In genomic region chr9:134443169-134444039, GRCh38 we compare ENCODE assay signal across 1 cellular context.
TF ChIP-seq lines count a peak whose summit lies in the region.

No MANE protein-coding gene starts in this region.

TF ChIP-seq in HepG2, 621 proteins besides CTCF, POLR2A, EP300 and RAD21 (continued from another document and continues in another):
- TF ChIP-seq KIAA2018 (CRISPR knock-in tag; IDR thresholded peaks at IDR 0.05; ENCODE audit: borderline replicate concordance) (0 out of 2 replicates have a peak, but pooled peaks have one; percentile 44), ZNF816 (CRISPR knock-in tag; IDR thresholded peaks at IDR 0.05; ENCODE audit: borderline replicate concordance) (no peak), HCFC1 (IDR thresholded peaks at IDR 0.05; ENCODE audit: low read depth, low read length) (no peak), LBX2 (CRISPR knock-in tag; IDR thresholded peaks at IDR 0.05; ENCODE audit: borderline replicate concordance) (no peak), CBX5 (CRISPR knock-in tag; IDR thresholded peaks at IDR 0.05; ENCODE audit: borderline replicate concordance) (peak; percentile 66; the same call in 1 of the 2 replicates), KDM3A (CRISPR knock-in tag; IDR thresholded peaks at IDR 0.05; ENCODE audit: low read depth) (peak; percentile 84; the same call in 1 of the 2 replicates), IRF2 (CRISPR knock-in tag; IDR thresholded peaks at IDR 0.05) (peak; percentile 59; the same call in 1 of the 2 replicates), ZNF253 (CRISPR knock-in tag; IDR thresholded peaks at IDR 0.05; ENCODE audit: borderline replicate concordance) (no peak), NBN (conservative IDR thresholded peaks at IDR 0.05) (no peak), HMGXB3 (CRISPR knock-in tag; IDR thresholded peaks at IDR 0.05; ENCODE audit: borderline replicate concordance) (peak; percentile 37; the same call in 1 of the 2 replicates), ZHX1 (CRISPR knock-in tag; IDR thresholded peaks at IDR 0.05; ENCODE audit: low read depth) (no peak), MAZ (IDR thresholded peaks at IDR 0.05; ENCODE audit: borderline replicate concordance, low read depth, low read length) (peak; percentile 55; the same call in 1 of the 2 replicates), MAZ (CRISPR knock-in tag; IDR thresholded peaks at IDR 0.05; ENCODE audit: low read depth) (no peak; the same call in 1 of the 2 replicates), HNRNPL (IDR thresholded peaks at IDR 0.05; ENCODE audit: low read depth, low read length) (peak; percentile 78; the same call in 1 of the 2 replicates), SAP130 (CRISPR knock-in tag; IDR thresholded peaks at IDR 0.05; ENCODE audit: low read depth) (0 out of 2 replicates have a peak, but pooled peaks have one; percentile 44), ZFP36 (IDR thresholded peaks at IDR 0.05; ENCODE audit: borderline replicate concordance, low read depth, low read length, partially characterized antibody) (no peak), ATRX (CRISPR knock-in tag; IDR thresholded peaks at IDR 0.05; ENCODE audit: borderline replicate concordance) (no peak), MEF2D (CRISPR knock-in tag; IDR thresholded peaks at IDR 0.05) (no peak), ZNF121 (CRISPR knock-in tag; IDR thresholded peaks at IDR 0.05) (peak; percentile 20; the same call in 1 of the 2 replicates), KDM5A (IDR thresholded peaks at IDR 0.05; ENCODE audit: borderline replicate concordance, low read length) (no peak), GLI4 (CRISPR knock-in tag; IDR thresholded peaks at IDR 0.05; ENCODE audit: borderline replicate concordance) (peak; percentile 79), TFDP2 (CRISPR knock-in tag; IDR thresholded peaks at IDR 0.05) (peak; percentile 64), ZNF18 (CRISPR knock-in tag; IDR thresholded peaks at IDR 0.05; ENCODE audit: insufficient replicate concordance) (no peak), ATF7-NPFF (CRISPR knock-in tag; IDR thresholded peaks at IDR 0.05; ENCODE audit: low read depth) (no peak), SMC3 (IDR thresholded peaks at IDR 0.05; ENCODE audit: low read length) (peak; percentile 56; the same call in 1 of the 2 replicates), ZFX (CRISPR knock-in tag; IDR thresholded peaks at IDR 0.05; ENCODE audit: low read depth) (peak; percentile 61; the same call in 1 of the 2 replicates), ZIK1 (CRISPR knock-in tag; IDR thresholded peaks at IDR 0.05; ENCODE audit: borderline replicate concordance, low read depth) (no peak), ZNF329 (CRISPR knock-in tag; IDR thresholded peaks at IDR 0.05; ENCODE audit: low read depth) (no peak), NFRKB (IDR thresholded peaks at IDR 0.05) (no peak), HINFP (CRISPR knock-in tag; IDR thresholded peaks at IDR 0.05; ENCODE audit: low read depth) (no peak), EHMT2 (IDR thresholded peaks at IDR 0.05; ENCODE audit: borderline replicate concordance, low read depth, low read length) (no peak), SALL2 (CRISPR knock-in tag; IDR thresholded peaks at IDR 0.05) (no peak), ZNF788 (CRISPR knock-in tag; IDR thresholded peaks at IDR 0.05; ENCODE audit: borderline replicate concordance) (peak; percentile 80; the same call in 1 of the 2 replicates), ZNF550 (CRISPR knock-in tag; IDR thresholded peaks at IDR 0.05; ENCODE audit: borderline replicate concordance) (no peak), HOXA3 (CRISPR knock-in tag; IDR thresholded peaks at IDR 0.05) (no peak), TBX2 (CRISPR knock-in tag; IDR thresholded peaks at IDR 0.05; ENCODE audit: borderline replicate concordance) (no peak), LCORL (IDR thresholded peaks at IDR 0.05) (no peak), LCORL (CRISPR knock-in tag; IDR thresholded peaks at IDR 0.05) (peak; percentile 76), FOXA1 (IDR thresholded peaks at IDR 0.05) (no peak), FOXA1 (CRISPR knock-in tag; IDR thresholded peaks at IDR 0.05) (no peak), U2AF2 (IDR thresholded peaks at IDR 0.05; ENCODE audit: low read depth, low read length) (no peak), RFXAP (CRISPR knock-in tag; IDR thresholded peaks at IDR 0.05; ENCODE audit: borderline replicate concordance) (no peak), ZNF17 (CRISPR knock-in tag; IDR thresholded peaks at IDR 0.05) (no peak), KMT2B (CRISPR knock-in tag; IDR thresholded peaks at IDR 0.05) (no peak), KLF11 (CRISPR knock-in tag; IDR thresholded peaks at IDR 0.05) (no peak)
